8 cellular contexts compared by ENCODE assay signal in genomic region chr22:23289851-23290724, GRCh38.
A peak's percentile ranks its signal among the peaks of the same experiment; 100 is the strongest.
DNase-seq lines count a peak whose midpoint lies in the region; ATAC-seq, FAIRE-seq and TF ChIP-seq lines count a peak whose summit lies in the region.

No MANE protein-coding gene starts in this region.

- H3K4me3 Mint-ChIP-seq in activated B cell treated with CpG ODN at 0.5 μM for 24 hours, result no peak overlapping the region

- H3K9me3 ChIP-seq in right lobe of liver, result no peaks in the 10 kb centered on the region

- H3K36me3 Mint-ChIP-seq in activated B cell treated with CpG ODN at 0.5 μM for 24 hours (ENCODE audit: low read depth), result peaks cover 59% of the 10 kb centered on the region

- ATAC-seq in activated B cell treated with CpG ODN at 0.5 μM for 24 hours (ENCODE audit: low read depth) (peak; percentile 61), right lobe of liver (peak; percentile 87 to 95 (median 91)), HG03457 (IDR thresholded peaks at IDR 0.05; ENCODE audit: unreplicated experiment) (no peak)

- peaks cover 46% of the 10 kb centered on the region for H3K36me3 ChIP-seq in bronchial epithelial cell (ENCODE audit: control insufficient read depth, insufficient read depth, low read length)
- peaks cover 0 to 40% (median 10%) of the 10 kb centered on the region in 4 donors for H3K36me3 ChIP-seq in right lobe of liver

- WGBS in right lobe of liver (ENCODE audit: insufficient coverage, low coverage, low lambda C conversion rate, missing lambda C conversion rate), result 46% methylated on average over 11 of the region's 18 CpGs

- no peaks in the 10 kb centered on the region for H3K27me3 Mint-ChIP-seq in activated B cell treated with CpG ODN at 0.5 μM for 24 hours

- intact Hi-C loops in activated B cell treated with CpG ODN at 0.5 μM for 24 hours (cut with micrococcal nuclease) (loop anchor here (1.0 kb wide), 2 partner anchors 162 to 331 kb away; no protein-coding TSS in a partner anchor), right lobe of liver (cut with DNase I) (no loop called here)

- no peak overlapping the region for H3K4me3 ChIP-seq in Jurkat, Clone E6-1 (ENCODE audit: low read length)
- H3K4me3 ChIP-seq in bronchial epithelial cell (ENCODE audit: low read depth, low read length), result no peak overlapping the region
- H3K4me3 ChIP-seq in right lobe of liver, result no peak overlapping the region

- no peaks in the 10 kb centered on the region for H3K9me3 Mint-ChIP-seq in activated B cell treated with CpG ODN at 0.5 μM for 24 hours

- peaks cover 0 to 16% (median 6%) of the 10 kb centered on the region in 4 donors for H3K4me1 ChIP-seq in right lobe of liver

- no peak for TF ChIP-seq POLR2A in right lobe of liver (IDR thresholded peaks at IDR 0.05)

- POLR2A ChIA-PET in activated B cell treated with CpG ODN at 0.5 μM for 24 hours (lab: Charles Lee), result no interaction called here

- H3K27me3 ChIP-seq in bronchial epithelial cell (ENCODE audit: control insufficient read depth, insufficient read depth, low read length) (no peaks in the 10 kb centered on the region), right lobe of liver (no peaks in the 10 kb centered on the region)

- CTCF ChIA-PET in activated B cell treated with CpG ODN at 0.5 μM for 24 hours (lab: Charles Lee), result interaction anchor here (1.0 to 2.3 kb wide), 7 partner anchors 8 to 331 kb away, joined by 3 to 17 read pairs (median 4); partner anchors contain the start of gene BCR

- no peaks in the 10 kb centered on the region for H3K4me1 Mint-ChIP-seq in activated B cell treated with CpG ODN at 0.5 μM for 24 hours

- H3K27ac Mint-ChIP-seq in activated B cell treated with CpG ODN at 0.5 μM for 24 hours, result no peak overlapping the region

- DNase-seq in D721Med (ENCODE audit: insufficient read length, low spot score) (peak; percentile 95), activated B cell treated with CpG ODN at 0.5 μM for 24 hours (peak; percentile 39), bronchial epithelial cell (ENCODE audit: low read depth) (peak; percentile 29), right lobe of liver (peak; percentile 70 to 87 (median 83)), NCI-H146 treated with DMSO at 0.1 percent for 48 hours (lab: John Stamatoyannopoulos, UW; ENCODE audit: unreplicated experiment) (no peak)
- peak; percentile 50 for DNase-seq in Jurkat, Clone E6-1 (ENCODE audit: low read depth, low spot score)
- peak; percentile 20 for DNase-seq in stimulated activated CD8-positive, alpha-beta memory T cell treated with anti-CD3 and anti-CD28 coated beads, Interleukin-12 subunit alpha, Interleukin-12 subunit beta, amount 100 ng/mL, for 4 hours (ENCODE audit: low read depth)

- no peak for FAIRE-seq in D721Med (lab: Jason Lieb, UNC)
- FAIRE-seq in bronchial epithelial cell (lab: Jason Lieb, UNC), result peak; percentile 60

- TF ChIP-seq CTCF in D721Med (IDR thresholded peaks at IDR 0.05; ENCODE audit: insufficient read depth, missing control alignments) (peak; percentile 62), activated B cell treated with CpG ODN at 0.5 μM for 24 hours (IDR thresholded peaks at IDR 0.05) (peak; percentile 34), bronchial epithelial cell (IDR thresholded peaks at IDR 0.05; ENCODE audit: insufficient read depth, low read length, severe bottlenecking) (peak; percentile 82), right lobe of liver (IDR thresholded peaks at IDR 0.05) (peak; percentile 81 to 93 (median 86))

- peak overlapping the region in 2 of 3 donors; percentile 45 to 67 for H3K27ac ChIP-seq in right lobe of liver

Comparison
In these comparisons a context has a peak if more than half of its experiments do, and no peak if none do; other contexts are left out.
1. CTCF ChIP-seq: peak in every context shown above with its lines; median percentile 86 in right lobe of liver; 82 in bronchial epithelial cell; 62 in D721Med; 34 in activated B cell treated with CpG ODN at 0.5 μM for 24 hours.